24 cellular contexts compared by ENCODE assay signal in the genomic region with DNA sequence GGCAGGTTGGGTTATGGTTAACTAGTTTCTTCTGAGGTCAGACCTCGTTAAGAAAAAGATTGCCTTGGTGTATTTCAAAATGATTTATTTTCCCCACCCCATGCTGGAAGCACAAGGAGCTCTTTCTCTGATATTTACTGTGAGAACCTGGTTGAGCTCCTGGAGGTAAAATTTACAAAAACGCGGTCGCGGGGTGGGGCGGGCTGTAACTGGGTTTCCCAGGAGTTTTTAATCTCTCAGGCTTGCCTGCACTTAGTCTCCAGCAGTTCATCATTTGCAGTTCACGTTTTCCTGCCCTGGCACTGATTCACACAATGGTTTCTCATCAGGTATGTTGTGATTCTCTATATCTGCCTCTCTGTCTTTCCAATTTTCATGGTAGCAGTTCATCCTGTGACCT.
"Had no signal": no experiment of that assay in that cellular context is flagged by ENCODE, and none has a peak within 500 bp of the region (broad histone marks: within the 10 kb centered on the region; RNA-seq: fewer than 3 reads in every experiment).

No MANE protein-coding gene starts in this region.

- H3K27me3 ChIP-seq: colonic mucosa, esophagus squamous epithelium, gastrocnemius medialis, heart right ventricle, left lung had no signal

- H3K4me3 ChIP-seq: colonic mucosa, esophagus squamous epithelium, gastrocnemius medialis, heart right ventricle, left lung, lower lobe of right lung, mucosa of descending colon had no signal

- H3K36me3 ChIP-seq: colonic mucosa, esophagus squamous epithelium, gastrocnemius medialis, heart right ventricle, left lung, lower lobe of right lung had no signal

- H3K4me1 Mint-ChIP-seq: endodermal cell had no signal

- H3K27ac Mint-ChIP-seq: dendritic cell treated with granulocyte-macrophage colony-stimulating factor and Interleukin-4, amounts not matched to agents 40 ng/mL and 50 ng/mL, for 4 days; effector memory CD8-positive, alpha-beta T cell; endodermal cell; mesothelial cell of epicardium had no signal

- H3K27me3 Mint-ChIP-seq: dendritic cell treated with granulocyte-macrophage colony-stimulating factor and Interleukin-4, amounts not matched to agents 40 ng/mL and 50 ng/mL, for 4 days; effector memory CD8-positive, alpha-beta T cell had no signal

- H3K9me3 ChIP-seq: colonic mucosa, gastrocnemius medialis had no signal

- H3K4me3 Mint-ChIP-seq: dendritic cell treated with granulocyte-macrophage colony-stimulating factor and Interleukin-4, amounts not matched to agents 40 ng/mL and 50 ng/mL, for 4 days; effector memory CD8-positive, alpha-beta T cell; endodermal cell; mesothelial cell of epicardium had no signal

- DNase-seq: colonic mucosa; cortex of kidney; effector CD8-positive, alpha-beta T cell; effector memory CD8-positive, alpha-beta T cell; endodermal cell; erythroblast; esophagus squamous epithelium; foreskin fibroblast; foreskin melanocyte; gastrocnemius medialis; glutamatergic neuron; head of caudate nucleus; heart right ventricle; hippocampal formation; left cardiac atrium; left lung; left ventricle myocardium superior; lower lobe of right lung; mesenchymal stem cell; mucosa of descending colon had no signal

- ATAC-seq: effector memory CD8-positive, alpha-beta T cell; esophagus mucosa; gastrocnemius medialis; heart right ventricle; left cardiac atrium; left lung; left ventricle myocardium superior; lower lobe of right lung; mucosa of descending colon had no signal

- H3K4me1 ChIP-seq: colonic mucosa, esophagus squamous epithelium, gastrocnemius medialis, heart right ventricle, left lung, lower lobe of right lung had no signal

- H3K27ac ChIP-seq: colonic mucosa, epithelial cell of prostate, esophagus squamous epithelium, gastrocnemius medialis, heart right ventricle, left lung, lower lobe of right lung had no signal
